In genomic region chr5:57298295-57298984, GRCh38 we compare ENCODE assay signal across 8 cellular contexts.
DNase-seq lines count a peak whose midpoint lies in the region; ATAC-seq and TF ChIP-seq lines count a peak whose summit lies in the region.

No MANE protein-coding gene starts in this region.

- no peaks in the 10 kb centered on the region for H3K36me3 Mint-ChIP-seq in T-helper 17 cell (ENCODE audit: low read depth)

- H3K4me3 ChIP-seq in HFF-Myc (replicated peaks; ENCODE audit: low read depth, low read length) (no peak overlapping the region), right atrium auricular region (peak overlapping the region in 1 of 2 donors; percentile 9), retinal pigment epithelial cell (ENCODE audit: low read length) (no peak overlapping the region)

- peak overlapping the region; percentile 95 for H3K27ac Mint-ChIP-seq in T-helper 17 cell

- DNase-seq in ELR (ENCODE audit: low read depth) (peak; percentile 88), HFF-Myc (ENCODE audit: extremely low read depth, low read depth) (peak; percentile 77), NCI-H146 treated with DMSO at 0.1 percent for 48 hours (lab: John Stamatoyannopoulos, UW; ENCODE audit: unreplicated experiment) (peak; percentile 33), T-helper 17 cell (peak; percentile 63 to 87 (median 69)), amygdala (lab: John Stamatoyannopoulos, UW) (peak in 53 of 56 donors; percentile 1 to 89 (median 44)), right atrium auricular region (ENCODE audit: low spot score) (peak; percentile 89), retinal pigment epithelial cell (ENCODE audit: low read depth) (peak; percentile 40)

- no peaks in the 10 kb centered on the region for H3K27me3 Mint-ChIP-seq in T-helper 17 cell

- peaks cover 16% of the 10 kb centered on the region for H3K4me1 Mint-ChIP-seq in T-helper 17 cell

- H3K27me3 ChIP-seq in right atrium auricular region = no peaks in the 10 kb centered on the region

- peak; percentile 82 for TF ChIP-seq CTCF in HFF-Myc (IDR thresholded peaks at IDR 0.05; ENCODE audit: low read depth, low read length, missing control alignments)
- TF ChIP-seq CTCF in right atrium auricular region (IDR thresholded peaks at IDR 0.05) = peak; percentile 54 to 82
- TF ChIP-seq CTCF in retinal pigment epithelial cell (conservative IDR thresholded peaks at IDR 0.05; ENCODE audit: low read depth, low read length) = peak; percentile 76

- peak overlapping the region; percentile 84 for H3K4me3 Mint-ChIP-seq in T-helper 17 cell

- peaks cover 0 to 12% of the 10 kb centered on the region in 2 donors for H3K4me1 ChIP-seq in right atrium auricular region

- H3K36me3 ChIP-seq in right atrium auricular region = no peaks in the 10 kb centered on the region

- H3K9me3 ChIP-seq in T-helper 17 cell (ENCODE audit: control insufficient read depth, low read length, poor library complexity, severe bottlenecking) (no peaks in the 10 kb centered on the region), right atrium auricular region (no peaks in the 10 kb centered on the region)

- peak overlapping the region in 1 of 2 donors; percentile 38 for H3K27ac ChIP-seq in right atrium auricular region

- ATAC-seq in T-helper 17 cell (peak; percentile 90), HG03135 (IDR thresholded peaks at IDR 0.05; ENCODE audit: unreplicated experiment) (no peak)

Comparison
In these comparisons a context has a peak if more than half of its experiments do, and no peak if none do; other contexts are left out.
1. DNase-seq: peak in every context shown above with its lines; median percentile 89 in right atrium auricular region; 88 in ELR; 77 in HFF-Myc; 69 in T-helper 17 cell; 44 in amygdala; 40 in retinal pigment epithelial cell; 33 in NCI-H146 treated with DMSO at 0.1 percent for 48 hours.